In the genomic region with DNA sequence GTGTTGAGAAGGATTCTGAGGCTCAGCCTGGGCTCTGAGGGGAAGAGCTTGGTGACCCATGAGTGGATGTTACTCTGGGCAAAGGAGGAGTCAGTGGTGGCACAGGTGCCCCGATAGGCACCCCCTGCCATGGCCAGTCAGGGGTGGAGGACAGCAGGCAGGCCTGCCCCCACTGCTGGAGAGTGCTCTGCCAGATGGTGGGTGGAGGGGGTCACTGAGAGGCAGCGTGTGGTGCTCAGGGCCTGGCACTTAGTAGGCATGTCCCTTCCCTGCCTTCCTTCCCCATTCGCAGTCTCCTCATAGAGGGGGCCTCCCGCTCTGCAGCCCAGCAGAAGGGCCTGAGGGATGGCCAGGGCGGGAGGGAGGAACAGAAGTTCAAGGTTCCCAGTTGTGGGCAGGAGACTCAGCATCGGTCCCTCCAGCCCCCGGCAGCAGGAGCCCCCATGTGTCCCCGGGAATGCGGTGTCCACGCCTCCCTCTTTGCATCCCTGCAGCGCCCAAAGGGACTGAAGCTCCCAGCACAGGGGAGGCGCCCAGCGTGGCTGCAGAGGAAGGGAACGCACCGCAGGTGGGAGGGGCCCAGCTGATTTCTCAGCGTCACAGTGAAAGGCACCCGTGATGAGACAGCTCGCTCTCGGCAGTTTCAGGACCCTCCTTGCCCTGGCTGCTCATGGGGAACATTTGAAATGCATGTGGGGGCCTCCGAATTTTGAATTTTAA, we compare ENCODE assay signal across 10 cellular contexts. TPM values are rescaled to one million over a fixed set of nuclear protein-coding genes. Genes with fewer than 3 reads are reported as not detected.
DNase-seq lines count a peak whose midpoint lies in the region.
"Had no signal": no experiment of that assay in that cellular context is flagged by ENCODE, and none has a peak within 500 bp of the region (broad histone marks: within the 10 kb centered on the region; RNA-seq: fewer than 3 reads in every experiment).

No MANE protein-coding gene starts in this region.

- H3K27ac ChIP-seq in cingulate gyrus (ENCODE audit: low read depth, low read length) (peak overlapping the region; percentile 47), substantia nigra (ENCODE audit: low read depth, low read length, poor library complexity, severe bottlenecking) (no peak overlapping the region)
- H3K27ac ChIP-seq: neutrophil had no signal

- peak; percentile 61 for DNase-seq in activated effector memory CD4-positive, alpha-beta T cell treated with anti-CD3 and anti-CD28 coated beads, Interleukin-2, amount 50 U/mL, for 16 hours
- DNase-seq in activated effector memory CD4-positive, alpha-beta T cell treated with Interleukin-2 at 50 U/mL for 16 hours, result no peak
- peak; percentile 42 for DNase-seq in occipital lobe (lab: John Stamatoyannopoulos, UW)
- DNase-seq in ureter (ENCODE audit: low spot score), result peak; percentile 41
- no peak for DNase-seq in GM19240 (ENCODE audit: insufficient read length, low spot score)
- no peak for DNase-seq in substantia nigra (lab: John Stamatoyannopoulos, UW)
- DNase-seq in SW 1271 (lab: John Stamatoyannopoulos, UW), result no peak
- DNase-seq: activated CD4-positive, alpha-beta T cell treated with anti-CD3 and anti-CD28 coated beads, Interleukin-2, amount 50 U/mL, for 48 hours had no signal

RNA-seq across cellular contexts. Expression of gene SNED1, which starts 5.7 kb away (rescaled TPM):
- total RNA-seq in occipital lobe (3.3 TPM), ureter (41.8 TPM)

Comparison
In these comparisons a context has a peak if more than half of its experiments do, and no peak if none do; other contexts are left out.
1. DNase-seq: peak in activated effector memory CD4-positive, alpha-beta T cell treated with anti-CD3 and anti-CD28 coated beads, Interleukin-2, amount 50 U/mL, for 16 hours (single experiment), occipital lobe (single experiment) and ureter (single experiment); none in activated effector memory CD4-positive, alpha-beta T cell treated with Interleukin-2 at 50 U/mL for 16 hours (single experiment), GM19240 (single experiment), substantia nigra (0 of 49) and SW 1271 (0 of 2).
2. RNA of gene SNED1, which starts 5.7 kb away (total RNA-seq): 41.8 TPM in ureter (single experiment); 3.3 TPM in occipital lobe (single experiment); every median in the first group is over 10 times any median in the second.